In the genomic region with DNA sequence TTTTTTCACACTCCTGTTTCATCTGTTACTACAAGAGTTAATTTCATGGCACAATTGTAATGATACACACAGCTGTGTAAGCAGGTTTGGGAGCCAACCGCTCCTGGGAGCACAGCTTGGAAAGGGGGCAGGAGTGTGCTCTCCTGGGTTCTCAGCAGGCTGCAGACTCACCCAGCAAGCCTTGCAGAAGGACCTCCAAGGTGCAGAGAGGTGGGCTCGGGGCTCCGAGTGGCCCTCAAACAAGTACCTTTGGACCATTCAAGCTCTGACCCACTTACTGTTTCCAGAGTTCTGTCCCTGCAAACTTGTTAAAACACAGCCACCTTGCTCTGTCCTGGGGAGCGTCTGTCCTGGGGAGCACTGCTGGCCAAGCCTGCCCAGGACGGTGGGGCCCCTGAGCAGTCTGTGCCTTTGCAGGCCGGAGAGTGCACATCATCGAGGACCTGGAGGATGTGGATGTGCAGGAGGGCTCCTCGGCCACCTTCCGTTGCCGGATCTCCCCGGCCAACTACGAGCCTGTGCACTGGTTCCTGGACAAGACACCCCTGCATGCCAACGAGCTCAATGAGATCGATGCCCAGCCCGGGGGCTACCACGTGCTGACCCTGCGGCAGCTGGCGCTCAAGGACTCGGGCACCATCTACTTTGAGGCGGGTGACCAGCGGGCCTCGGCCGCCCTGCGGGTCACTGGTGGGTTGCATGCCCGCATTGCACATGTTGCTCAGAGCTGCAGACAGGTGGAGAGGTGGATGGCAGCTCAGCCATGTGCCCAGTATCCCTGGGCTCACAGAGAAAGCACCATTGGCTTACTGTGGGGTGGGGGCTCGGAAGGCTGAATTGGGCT, we compare ENCODE assay signal across 28 cellular contexts.
DNase-seq lines count a peak whose midpoint lies in the region; ATAC-seq and TF ChIP-seq lines count a peak whose summit lies in the region.
"Had no signal": no experiment of that assay in that cellular context is flagged by ENCODE, and none has a peak within 500 bp of the region (broad histone marks: within the 10 kb centered on the region; RNA-seq: fewer than 3 reads in every experiment).

No MANE protein-coding gene starts in this region.

- DNase-seq in BE2C (peak; percentile 5), CD14-positive monocyte (ENCODE audit: low spot score) (peak; percentile 36), coronary artery (ENCODE audit: low spot score) (peak; percentile 64), posterior vena cava (ENCODE audit: low spot score) (peak; percentile 73), KG1 (lab: John Stamatoyannopoulos, UW) (no peak)
- no peak for DNase-seq in effector CD8-positive, alpha-beta T cell (lab: John Stamatoyannopoulos, UW)
- DNase-seq: activated CD4-positive, alpha-beta T cell treated with anti-CD3 and anti-CD28 coated beads for 1 hour; activated CD8-positive, alpha-beta T cell treated with anti-CD3 and anti-CD28 coated beads, Interleukin-2, amount 10 ng/mL, durations not matched to agents 7 days and 5 days; activated gamma-delta T cell treated with Interleukin-2 at 50 U/mL for 16 hours; activated T-cell treated with anti-CD3 and anti-CD28 coated beads for 4 hours; colonic mucosa; effector memory CD8-positive, alpha-beta T cell; foreskin fibroblast; mesenchymal stem cell; NCI-H1436; NCI-H2081 treated with DMSO at 0.1 percent for 48 hours; NCI-H82; stimulated activated CD8-positive, alpha-beta memory T cell treated with anti-CD3 and anti-CD28 coated beads, Interleukin-4, amount 100 ng/mL, for 48 hours; T-helper 17 cell had no signal

- H3K27ac ChIP-seq in coronary artery = no peak overlapping the region
- H3K27ac ChIP-seq: colonic mucosa, KMS-11, neural progenitor cell, tibial artery had no signal

- no peaks in the 10 kb centered on the region for H3K27me3 ChIP-seq in BE2C
- H3K27me3 ChIP-seq: colonic mucosa, neural progenitor cell, tibial artery had no signal

- no peaks in the 10 kb centered on the region for H3K4me1 Mint-ChIP-seq in CD14-positive monocyte

- H3K9me3 Mint-ChIP-seq in CD14-positive monocyte = peaks cover 0 to 3% (median 0%) of the 10 kb centered on the region in 7 donors
- H3K9me3 Mint-ChIP-seq: effector memory CD8-positive, alpha-beta T cell; neural progenitor cell; stimulated activated naive CD8-positive, alpha-beta T cell treated with anti-CD3 and anti-CD28 coated beads, Interleukin-15, amount 100 ng/mL, for 72 hours had no signal

- intact Hi-C loops in CD14-positive monocyte (cut with micrococcal nuclease) (no loop called here), posterior vena cava (cut with DNase I) (no loop called here)

- no peak for TF ChIP-seq CTCF in BE2C (IDR thresholded peaks at IDR 0.05; ENCODE audit: low read depth, low read length)
- no peak for TF ChIP-seq CTCF in CD14-positive monocyte (IDR thresholded peaks at IDR 0.05)
- TF ChIP-seq CTCF in coronary artery (IDR thresholded peaks at IDR 0.05) = no peak

- no peaks in the 10 kb centered on the region for H3K27me3 Mint-ChIP-seq in CD14-positive monocyte (ENCODE audit: low read depth in 3 of 3)
- H3K27me3 Mint-ChIP-seq: effector memory CD8-positive, alpha-beta T cell; stimulated activated naive CD8-positive, alpha-beta T cell treated with anti-CD3 and anti-CD28 coated beads, Interleukin-15, amount 100 ng/mL, for 72 hours; T-helper 17 cell had no signal

- no peak for ATAC-seq in GM19467 (IDR thresholded peaks at IDR 0.05; ENCODE audit: unreplicated experiment)
- ATAC-seq: activated CD8-positive, alpha-beta T cell treated with anti-CD3 and anti-CD28 coated beads, Interleukin-2, amount 10 ng/mL, durations not matched to agents 7 days and 5 days; effector memory CD8-positive, alpha-beta T cell; esophagus mucosa; HCT116; left cardiac atrium; SK-N-SH treated with all-trans-retinoic acid at 6 μM for 48 hours; stimulated activated naive CD8-positive, alpha-beta T cell treated with anti-CD3 and anti-CD28 coated beads, Interleukin-15, amount 100 ng/mL, for 72 hours; T-helper 17 cell had no signal

- H3K27ac Mint-ChIP-seq in CD14-positive monocyte = peak overlapping the region in 1 of 7 donors; percentile 36
- H3K27ac Mint-ChIP-seq: activated CD8-positive, alpha-beta T cell treated with anti-CD3 and anti-CD28 coated beads, Interleukin-2, amount 10 ng/mL, durations not matched to agents 7 days and 5 days; neural progenitor cell had no signal

- H3K36me3 Mint-ChIP-seq in CD14-positive monocyte = no peaks in the 10 kb centered on the region

- no peak overlapping the region for H3K4me3 ChIP-seq in BE2C (ENCODE audit: low read depth, low read length)
- H3K4me3 ChIP-seq in coronary artery = no peak overlapping the region
- H3K4me3 ChIP-seq: colonic mucosa, neural progenitor cell, tibial artery had no signal

- no peak overlapping the region for H3K4me3 Mint-ChIP-seq in CD14-positive monocyte
- H3K4me3 Mint-ChIP-seq: activated CD8-positive, alpha-beta T cell treated with anti-CD3 and anti-CD28 coated beads, Interleukin-2, amount 10 ng/mL, durations not matched to agents 7 days and 5 days; effector memory CD8-positive, alpha-beta T cell; neural progenitor cell; stimulated activated naive CD8-positive, alpha-beta T cell treated with anti-CD3 and anti-CD28 coated beads, Interleukin-15, amount 100 ng/mL, for 72 hours; T-helper 17 cell had no signal

- H3K4me1 ChIP-seq in BE2C = no peaks in the 10 kb centered on the region
- H3K4me1 ChIP-seq: colonic mucosa, neural progenitor cell, tibial artery had no signal

- no peaks in the 10 kb centered on the region for H3K9me3 ChIP-seq in BE2C
- H3K9me3 ChIP-seq: colonic mucosa, tibial artery had no signal

- H3K36me3 ChIP-seq in BE2C = no peaks in the 10 kb centered on the region
- H3K36me3 ChIP-seq: colonic mucosa, neural progenitor cell had no signal

Comparison
In these comparisons a context has a peak if more than half of its experiments do, and no peak if none do; other contexts are left out.
1. DNase-seq: peak in BE2C (single experiment), CD14-positive monocyte (single experiment), coronary artery (single experiment) and posterior vena cava (single experiment); none in KG1 (single experiment) and effector CD8-positive, alpha-beta T cell (single experiment).